In the genomic region with DNA sequence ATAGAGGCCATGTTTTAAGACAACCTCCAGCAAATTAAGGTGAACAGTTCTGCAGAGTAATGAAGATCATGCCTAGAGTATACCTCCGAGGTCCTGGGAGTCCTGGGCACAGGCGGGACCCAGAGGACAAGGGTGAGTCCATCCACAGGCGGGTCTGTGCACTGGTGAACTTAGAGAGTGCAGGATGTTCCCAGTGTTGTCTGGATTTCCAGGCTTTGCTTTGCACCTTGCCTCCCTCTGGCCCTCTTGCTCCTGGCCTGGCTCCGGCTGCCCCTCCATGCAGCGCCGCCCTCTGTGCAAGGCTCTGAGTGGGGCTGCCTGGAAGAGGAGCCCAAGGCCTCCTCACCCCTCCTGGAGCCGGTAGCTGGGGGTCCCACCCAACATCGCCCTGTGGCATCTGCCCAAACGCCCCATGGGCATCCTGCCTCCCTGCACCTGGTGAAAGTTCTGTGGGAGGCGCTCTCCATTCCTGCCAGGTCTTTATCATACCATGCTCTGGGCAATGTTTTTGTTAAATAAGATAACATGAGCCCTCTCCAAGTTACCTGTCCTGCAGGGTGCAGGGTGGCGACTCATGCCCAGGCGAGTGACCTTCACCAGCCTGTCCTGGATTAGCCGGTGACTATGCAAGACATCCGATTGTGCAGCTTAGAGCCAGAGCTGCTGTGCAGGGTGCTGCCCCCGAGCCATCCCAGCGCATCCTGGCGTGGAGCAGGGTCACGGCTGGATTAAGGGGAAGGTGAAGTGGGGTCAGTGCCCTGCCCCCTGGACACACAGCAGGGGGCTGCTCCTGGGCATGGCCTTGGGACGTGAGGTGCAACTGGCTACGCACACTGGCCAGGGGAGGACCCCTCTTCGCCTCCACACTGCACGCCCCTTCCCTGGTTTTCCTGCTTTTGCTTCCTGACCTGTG, we compare ENCODE assay signal across 26 cellular contexts. TPM values are rescaled to one million over a fixed set of nuclear protein-coding genes. Genes with fewer than 3 reads are reported as not detected.
DNase-seq lines count a peak whose midpoint lies in the region; ATAC-seq, FAIRE-seq and TF ChIP-seq lines count a peak whose summit lies in the region.
"Had no signal": no experiment of that assay in that cellular context is flagged by ENCODE, and none has a peak within 500 bp of the region (broad histone marks: within the 10 kb centered on the region; RNA-seq: fewer than 3 reads in every experiment).

No MANE protein-coding gene starts in this region.

- peak overlapping the region; percentile 14 to 64 (median 42); a peak in 5 of 6 replicates for H3K4me3 ChIP-seq in HepG2 (replicated peaks in 1 of 3; ENCODE audit: insufficient read depth in 1 of 3, low read depth in 2 of 3, low read length in 3 of 3)
- no peak overlapping the region for H3K4me3 ChIP-seq in uterus
- H3K4me3 ChIP-seq: gastrocnemius medialis, mucosa of descending colon, skin epidermis had no signal

- H3K79me2 ChIP-seq in HepG2 (ENCODE audit: insufficient read depth, low read length), result no peaks in the 10 kb centered on the region

- H3K27ac Mint-ChIP-seq in CD14-positive monocyte (peak overlapping the region in 6 of 7 donors; percentile 60 to 94 (median 90)), WTC11 (peak overlapping the region; percentile 63; the same call in 1 of the 2 replicates)
- H3K27ac Mint-ChIP-seq in stimulated activated naive B cell treated with anti-CD40 and anti-IgM and Interleukin-4, amounts not matched to agents 10 μg/mL and 1 μg/mL and 100 μg/mL, for 72 hours, result peak overlapping the region; percentile 44
- H3K27ac Mint-ChIP-seq: activated CD8-positive, alpha-beta T cell treated with anti-CD3 and anti-CD28 coated beads, Interleukin-2, amount 10 ng/mL, durations not matched to agents 7 days and 5 days; activated T-helper 17 cell treated with anti-CD3 and anti-CD28 coated beads, Interleukin-2, amount 50 U/mL, for 72 hours; natural killer cell; stimulated activated naive CD8-positive, alpha-beta T cell treated with anti-CD3 and anti-CD28 coated beads, Interleukin-15, Interleukin-2, amounts not matched to agents 100 ng/mL and 50 ng/mL, for 24 hours had no signal

- H3K9me3 ChIP-seq in HepG2 (ENCODE audit: low read length), result no peaks in the 10 kb centered on the region
- H3K9me3 ChIP-seq in uterus, result no peaks in the 10 kb centered on the region
- H3K9me3 ChIP-seq: gastrocnemius medialis, mucosa of descending colon had no signal

- no peak for DNase-seq in CD14-positive monocyte (ENCODE audit: low spot score)
- DNase-seq in WTC11 (ENCODE audit: low spot score), result no peak
- DNase-seq in HepG2 (ENCODE audit: low spot score), result peak; percentile 59
- DNase-seq in stimulated activated naive B cell treated with anti-CD40 and anti-IgM and Interleukin-4, amounts not matched to agents 10 μg/mL and 1 μg/mL and 100 μg/mL, for 72 hours, result no peak
- no peak for DNase-seq in cerebellum (ENCODE audit: low spot score)
- no peak for DNase-seq in stimulated activated CD4-positive, alpha-beta T cell treated with anti-CD3 and anti-CD28 coated beads, Interleukin-2, amount 100 ng/mL, for 24 hours
- DNase-seq in uterus, result no peak
- DNase-seq: activated CD8-positive, alpha-beta T cell treated with anti-CD3 and anti-CD28 coated beads, Interleukin-2, amount 10 ng/mL, durations not matched to agents 7 days and 5 days; activated naive CD4-positive, alpha-beta T cell treated with anti-CD3 and anti-CD28 coated beads, Interleukin-2, amount 50 U/mL, for 16 hours; COR-L47; DND-41; GF-D8; natural killer cell; NCI-H1930; NCI-H526; SHP77; T-helper 2 cell had no signal

- H3K4me3 Mint-ChIP-seq in CD14-positive monocyte (peak overlapping the region in 1 of 2 donors; percentile 7), WTC11 (no peak overlapping the region)
- no peak overlapping the region for H3K4me3 Mint-ChIP-seq in stimulated activated naive B cell treated with anti-CD40 and anti-IgM and Interleukin-4, amounts not matched to agents 10 μg/mL and 1 μg/mL and 100 μg/mL, for 72 hours
- H3K4me3 Mint-ChIP-seq: activated CD8-positive, alpha-beta T cell treated with anti-CD3 and anti-CD28 coated beads, Interleukin-2, amount 10 ng/mL, durations not matched to agents 7 days and 5 days; activated T-helper 17 cell treated with anti-CD3 and anti-CD28 coated beads, Interleukin-2, amount 50 U/mL, for 72 hours; natural killer cell; stimulated activated naive CD8-positive, alpha-beta T cell treated with anti-CD3 and anti-CD28 coated beads, Interleukin-15, Interleukin-2, amounts not matched to agents 100 ng/mL and 50 ng/mL, for 24 hours had no signal

- in situ Hi-C loops in HepG2 (cut with HindIII; ENCODE audit: extremely low pct_ligation_motif_present, low pct_unique_long_range_greater_than_20kb), result loop anchor here (5.0 kb wide), 1 partner anchor 43 kb away; the partner anchor contains the start of gene LPCAT1

- ATAC-seq in WTC11 (no peak), HepG2 (peak; percentile 76), GM21528 (IDR thresholded peaks at IDR 0.05; ENCODE audit: low FRiP score, unreplicated experiment) (no peak)
- no peak for ATAC-seq in stimulated activated naive B cell treated with anti-CD40 and anti-IgM and Interleukin-4, amounts not matched to agents 10 μg/mL and 1 μg/mL and 100 μg/mL, for 72 hours (replicated peaks)
- ATAC-seq: activated CD8-positive, alpha-beta T cell treated with anti-CD3 and anti-CD28 coated beads, Interleukin-2, amount 10 ng/mL, durations not matched to agents 7 days and 5 days; activated T-helper 17 cell treated with anti-CD3 and anti-CD28 coated beads, Interleukin-2, amount 50 U/mL, for 72 hours had no signal

- TF ChIP-seq CTCF in CD14-positive monocyte (IDR thresholded peaks at IDR 0.05), result no peak
- TF ChIP-seq CTCF in WTC11 (IDR thresholded peaks at IDR 0.05), result no peak
- peak; percentile 39 for TF ChIP-seq CTCF in HepG2 (CRISPR knock-in tag; IDR thresholded peaks at IDR 0.05)
- no peak for TF ChIP-seq CTCF in uterus (IDR thresholded peaks at IDR 0.05)

- BruUV-seq in HepG2 (replicated peaks; lab: Mats Ljungman, UMichigan), result no TSS peak

- FAIRE-seq in HepG2 (lab: Jason Lieb, UNC), result no peak
- FAIRE-seq: GM19239 had no signal

- no peaks in the 10 kb centered on the region for H4K20me1 ChIP-seq in HepG2 (ENCODE audit: insufficient read depth, low read length)

- H3K4me1 ChIP-seq in HepG2 (ENCODE audit: insufficient read depth, low read length) (peaks cover 88% of the 10 kb centered on the region), uterus (no peaks in the 10 kb centered on the region)

- TF ChIP-seq RAD21 in HepG2 (CRISPR knock-in tag; IDR thresholded peaks at IDR 0.05), result 0 out of 2 replicates have a peak, but pooled peaks have one; percentile 19

- H3K27me3 ChIP-seq in HepG2 (ENCODE audit: control insufficient read depth in 1 of 2, insufficient read depth in 2 of 2, low read length in 2 of 2), result no peaks in the 10 kb centered on the region
- no peaks in the 10 kb centered on the region for H3K27me3 ChIP-seq in uterus
- H3K27me3 ChIP-seq: brain microvascular endothelial cell, gastrocnemius medialis had no signal

- H3K27me3 Mint-ChIP-seq in CD14-positive monocyte (ENCODE audit: low read depth in 3 of 3) (peaks cover 2 to 8% (median 4%) of the 10 kb centered on the region in 3 donors), WTC11 (ENCODE audit: low read depth) (no peaks in the 10 kb centered on the region)
- peaks cover 0 to 4% of the 10 kb centered on the region in 2 donors for H3K27me3 Mint-ChIP-seq in stimulated activated naive B cell treated with anti-CD40 and anti-IgM and Interleukin-4, amounts not matched to agents 10 μg/mL and 1 μg/mL and 100 μg/mL, for 72 hours
- H3K27me3 Mint-ChIP-seq: stimulated activated naive CD8-positive, alpha-beta T cell treated with anti-CD3 and anti-CD28 coated beads, Interleukin-15, Interleukin-2, amounts not matched to agents 100 ng/mL and 50 ng/mL, for 24 hours had no signal

- TF ChIP-seq POLR2A in HepG2 (IDR thresholded peaks at IDR 0.05; ENCODE audit: insufficient read depth in 1 of 2, low read depth in 2 of 2, low read length in 2 of 2) (no peak), uterus (IDR thresholded peaks at IDR 0.05) (no peak)

- 12% methylated on average over 8 of the region's 22 CpGs for WGBS in HepG2 (ENCODE audit: low lambda C conversion rate)

- peak overlapping the region; percentile 53 for H3K9ac ChIP-seq in HepG2 (ENCODE audit: insufficient read depth, low read depth, low read length)

- no peak overlapping the region for H2AFZ ChIP-seq in HepG2 (ENCODE audit: low read length)

- intact Hi-C loops in CD14-positive monocyte (cut with micrococcal nuclease) (loop anchor here (2.0 to 10.0 kb wide), 5 partner anchors 33 to 90 kb away; no protein-coding TSS in a partner anchor), HepG2 (cut with micrococcal nuclease; ENCODE audit: unreplicated experiment) (loop anchor here (1.0 kb wide), 1 partner anchor 41 kb away; no protein-coding TSS in a partner anchor), uterus (cut with DNase I; ENCODE audit: low total_unique reads) (no loop called here)

- H3K9me3 Mint-ChIP-seq in CD14-positive monocyte, result peaks cover 18 to 25% (median 19%) of the 10 kb centered on the region in 7 donors
- peaks cover 28% of the 10 kb centered on the region for H3K9me3 Mint-ChIP-seq in WTC11
- H3K9me3 Mint-ChIP-seq in stimulated activated naive B cell treated with anti-CD40 and anti-IgM and Interleukin-4, amounts not matched to agents 10 μg/mL and 1 μg/mL and 100 μg/mL, for 72 hours, result no peaks in the 10 kb centered on the region
- H3K9me3 Mint-ChIP-seq: activated T-helper 17 cell treated with anti-CD3 and anti-CD28 coated beads, Interleukin-2, amount 50 U/mL, for 72 hours; natural killer cell had no signal

- peaks cover 41% of the 10 kb centered on the region for H3K4me1 Mint-ChIP-seq in CD14-positive monocyte
- no peaks in the 10 kb centered on the region for H3K4me1 Mint-ChIP-seq in WTC11
- H3K4me1 Mint-ChIP-seq in stimulated activated naive B cell treated with anti-CD40 and anti-IgM and Interleukin-4, amounts not matched to agents 10 μg/mL and 1 μg/mL and 100 μg/mL, for 72 hours, result peaks cover 10 to 12% of the 10 kb centered on the region in 2 donors
- H3K4me1 Mint-ChIP-seq: activated T-helper 17 cell treated with anti-CD3 and anti-CD28 coated beads, Interleukin-2, amount 50 U/mL, for 72 hours had no signal

- TF ChIP-seq EP300 in HepG2 (IDR thresholded peaks at IDR 0.05; ENCODE audit: low read depth in 2 of 2, low read length in 2 of 2) (no peak), HepG2 (CRISPR knock-in tag; IDR thresholded peaks at IDR 0.05; ENCODE audit: borderline replicate concordance) (no peak)

- H3K36me3 ChIP-seq in HepG2 (replicated peaks in 1 of 2; ENCODE audit: control insufficient read depth in 1 of 2, insufficient read depth in 2 of 2, low read length in 2 of 2), result no peaks in the 10 kb centered on the region; a peak in 1 of 5 replicates
- no peaks in the 10 kb centered on the region for H3K36me3 ChIP-seq in uterus
- H3K36me3 ChIP-seq: brain microvascular endothelial cell, gastrocnemius medialis had no signal

- POLR2A ChIA-PET in WTC11 (lab: Charles Lee), result no interaction called here
- POLR2A ChIA-PET in HepG2 (lab: Yijun Ruan, JAX), result interaction anchor here (1.0 to 4.1 kb wide), 4 partner anchors 10 to 73 kb away, joined by 3 to 68 read pairs (median 7); partner anchors contain the start of gene LPCAT1

- H3K4me2 ChIP-seq in HepG2 (ENCODE audit: low read depth, low read length), result peak overlapping the region; percentile 81

- H3K36me3 Mint-ChIP-seq in CD14-positive monocyte (peaks cover 17 to 20% of the 10 kb centered on the region in 2 donors), WTC11 (peaks cover 5% of the 10 kb centered on the region)
- H3K36me3 Mint-ChIP-seq in stimulated activated naive B cell treated with anti-CD40 and anti-IgM and Interleukin-4, amounts not matched to agents 10 μg/mL and 1 μg/mL and 100 μg/mL, for 72 hours, result peaks cover 19 to 25% of the 10 kb centered on the region in 2 donors
- H3K36me3 Mint-ChIP-seq: natural killer cell had no signal

- CTCF ChIA-PET in WTC11 (lab: Charles Lee) (interaction anchor here (0.6 to 2.0 kb wide), 3 partner anchors 29 to 80 kb away, joined by 4 to 11 read pairs (median 4); no protein-coding TSS in a partner anchor), HepG2 (lab: Yijun Ruan, JAX; ENCODE audit: low intra/inter-chr PET ratio, low total read pairs) (no interaction called here)

- H3K27ac ChIP-seq in HepG2 (ENCODE audit: extremely low read length, insufficient read depth, low read length) (peak overlapping the region; percentile 93), uterus (no peak overlapping the region)
- H3K27ac ChIP-seq: brain microvascular endothelial cell, gastrocnemius medialis, HL-60, skin epidermis had no signal

RNA-seq across cellular contexts. Expression of gene LPCAT1, which starts 41.3 kb away (rescaled TPM):
- polyA plus RNA-seq in CD14-positive monocyte (10 to 100 TPM; 34.1 to 34.8 TPM), HepG2 (2011; rRNA removed) (90.6 and 115 TPM in 2 replicates)
- total RNA-seq in WTC11 (2021) (206 to 215 TPM (median 210 TPM) in 3 replicates), HepG2 (2016; rRNA removed; fragmentation: Illumina TruSeq; extraction: Trizol) (16.0 and 29.8 TPM in 2 replicates), cerebellum (82.4 TPM), uterus (10 to 100 TPM; 21.5 to 51.0 (median 40.0) TPM)
- total RNA-seq in HepG2 (2016; cell fraction: cytosol; rRNA removed; fragmentation: Illumina TruSeq; extraction: Trizol; ENCODE audit: low read depth), result 5.1 and 9.2 TPM in 2 replicates
- total RNA-seq in HepG2 (2016; cell fraction: insoluble cytoplasmic fraction; rRNA removed; fragmentation: Illumina TruSeq; extraction: Trizol), result 14.3 and 34.5 TPM in 2 replicates
- total RNA-seq in HepG2 (2016; cell fraction: membrane; rRNA removed; fragmentation: Illumina TruSeq; extraction: Trizol), result 14.8 and 16.4 TPM in 2 replicates
- 37.9 and 47.2 TPM in 2 replicates for total RNA-seq in HepG2 (2016; cell fraction: nucleus; rRNA removed; fragmentation: Illumina TruSeq; extraction: Trizol)
- 65.4 and 69.9 TPM in 2 replicates for polyA plus RNA-seq in HepG2 (2011; cell fraction: cytosol; rRNA removed)
- polyA plus RNA-seq in HepG2 (2011; cell fraction: nucleus; rRNA removed), result 330 and 361 TPM in 2 replicates
- 104 and 122 TPM in 2 replicates for polyA plus RNA-seq in HepG2 (2012)
- polyA plus RNA-seq in HepG2 (2016; cell fraction: cytosol; fragmentation: Illumina TruSeq; extraction: Trizol; ENCODE audit: low read depth), result 3.8 and 4.2 TPM in 2 replicates
- 18.3 and 19.5 TPM in 2 replicates for polyA plus RNA-seq in HepG2 (2016; cell fraction: insoluble cytoplasmic fraction; fragmentation: Illumina TruSeq; extraction: Trizol; ENCODE audit: low read depth)
- 9.2 and 10.4 TPM in 2 replicates for polyA plus RNA-seq in HepG2 (2016; cell fraction: membrane; fragmentation: Illumina TruSeq; extraction: Trizol; ENCODE audit: low read depth)
- polyA plus RNA-seq in HepG2 (2016; cell fraction: nucleus; fragmentation: Illumina TruSeq; extraction: Trizol; ENCODE audit: insufficient read depth, low read depth), result 89.7 and 92.4 TPM in 2 replicates
- polyA minus RNA-seq in HepG2 (2011; rRNA and poly(A)+ RNA removed; ENCODE audit: low replicate concordance), result 56.1 and 65.1 TPM in 2 replicates
- polyA minus RNA-seq in HepG2 (2011; cell fraction: cytosol; rRNA and poly(A)+ RNA removed), result 44.6 and 51.7 TPM in 2 replicates
- 90.3 and 92.4 TPM in 2 replicates for polyA minus RNA-seq in HepG2 (2011; cell fraction: nucleus; rRNA and poly(A)+ RNA removed)

Comparison
In these comparisons a context has a peak if more than half of its experiments do, and no peak if none do; other contexts are left out.
1. H3K4me3 ChIP-seq: peak in HepG2 (3 of 3); none in uterus (0 of 2).
2. Peak in every context shown above with its lines, with median percentiles within 50 percentile points of each other: H3K27ac Mint-ChIP-seq.